1 cellular context compared by ENCODE assay signal in the genomic region with DNA sequence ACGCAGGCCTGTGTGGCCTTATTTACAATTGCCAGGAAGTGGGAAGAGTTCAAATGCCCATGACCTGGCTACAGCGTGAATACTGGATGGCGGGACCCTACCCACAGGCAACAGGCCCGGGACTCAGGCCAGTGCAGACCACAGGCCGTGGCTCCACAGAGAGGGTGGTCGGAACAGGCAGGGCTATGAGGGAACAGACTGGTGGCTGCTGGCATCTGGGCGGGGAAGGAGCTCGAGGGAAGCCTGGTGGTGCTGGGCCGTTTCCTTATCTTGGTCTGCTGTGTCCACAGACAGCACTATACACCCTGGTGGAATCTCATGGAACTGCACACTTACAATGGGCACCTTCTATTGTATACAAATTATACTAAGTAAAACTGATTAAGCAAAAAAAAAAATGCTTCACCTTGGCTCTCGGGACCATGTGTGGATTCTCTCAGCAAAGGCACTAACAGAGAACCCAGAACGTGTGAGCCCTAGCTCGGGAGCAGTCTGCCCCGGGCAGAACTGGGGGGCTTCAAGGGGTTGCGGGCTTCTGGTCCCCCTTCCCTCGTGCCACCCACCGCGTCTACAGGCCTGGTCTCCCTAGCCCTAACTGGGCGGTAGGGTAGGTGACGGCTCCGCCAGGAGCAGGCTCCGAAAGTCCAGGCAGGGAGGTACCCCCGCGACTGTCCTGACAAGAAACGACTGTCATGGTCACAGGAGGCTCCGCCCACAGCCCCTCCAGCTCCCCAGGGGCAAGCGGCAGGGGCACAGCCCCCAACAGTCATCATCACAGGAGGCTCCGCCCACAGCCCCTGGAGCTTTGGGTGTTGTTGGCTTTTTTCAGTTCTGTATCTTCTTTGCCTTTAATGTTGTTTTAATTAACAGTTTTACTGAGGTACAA.
TF ChIP-seq lines count a peak whose summit lies in the region.

No MANE protein-coding gene starts in this region.

TF ChIP-seq in GM23338, 12 proteins besides CTCF, POLR2A, EP300 and RAD21:
- TF ChIP-seq POLR2AphosphoS5 (IDR thresholded peaks at IDR 0.05; ENCODE audit: low read depth) (no peak), EZH2 (IDR thresholded peaks at IDR 0.05; ENCODE audit: low read depth, unreplicated experiment) (no peak), JUNB (IDR thresholded peaks at IDR 0.05; ENCODE audit: unreplicated experiment) (no peak), EZH2phosphoT487 (IDR thresholded peaks at IDR 0.05; ENCODE audit: unreplicated experiment) (no peak), ZNF462 (CRISPR knock-in tag; IDR thresholded peaks at IDR 0.05) (no peak)
